In the genomic region with DNA sequence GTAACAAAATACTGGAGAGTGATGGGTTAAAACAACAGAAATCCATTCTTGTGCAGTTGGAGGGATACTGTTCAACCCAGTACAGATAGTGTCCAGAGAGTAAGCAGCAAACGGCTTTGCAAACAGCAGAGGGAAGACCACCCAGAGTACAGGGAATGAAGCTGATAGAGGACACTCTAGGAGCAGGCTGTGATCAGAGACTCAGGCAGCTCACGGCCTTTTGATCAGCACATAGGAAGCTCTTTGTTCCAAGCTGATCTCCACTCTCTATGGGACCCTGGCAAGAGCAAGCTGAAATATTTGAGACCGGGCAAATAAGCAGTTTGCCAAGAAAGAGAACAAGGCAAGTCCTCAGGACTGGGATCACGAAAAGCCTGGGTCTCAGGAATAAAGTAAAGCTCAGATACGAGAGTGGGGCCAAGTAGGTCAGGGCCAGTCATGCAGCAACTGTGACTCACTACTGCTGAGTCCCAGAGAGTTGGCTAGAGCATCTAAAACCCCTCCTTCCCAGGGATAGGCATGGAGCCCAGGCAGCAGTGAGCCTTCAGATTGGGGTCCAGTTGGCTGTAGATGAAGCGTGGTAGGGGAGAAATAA, we compare ENCODE assay signal across 10 cellular contexts. TPM values are rescaled to one million over a fixed set of nuclear protein-coding genes. Genes with fewer than 3 reads are reported as not detected.
DNase-seq lines count a peak whose midpoint lies in the region; ATAC-seq and TF ChIP-seq lines count a peak whose summit lies in the region.
"Had no signal": no experiment of that assay in that cellular context is flagged by ENCODE, and none has a peak within 500 bp of the region (broad histone marks: within the 10 kb centered on the region; RNA-seq: fewer than 3 reads in every experiment).

No MANE protein-coding gene starts in this region.

- no peak for TF ChIP-seq CTCF in neural crest cell (conservative IDR thresholded peaks at IDR 0.05)

- no peaks in the 10 kb centered on the region for H3K27me3 Mint-ChIP-seq in neural crest cell (ENCODE audit: low read depth)
- H3K27me3 Mint-ChIP-seq: activated B cell treated with CpG ODN at 0.5 μM for 24 hours had no signal

- peak; percentile 88 for DNase-seq in AG08396 (ENCODE audit: low spot score)
- peak; percentile 85 for DNase-seq in NCI-H446 treated with DMSO at 0.1 percent for 48 hours (lab: John Stamatoyannopoulos, UW)
- no peak for DNase-seq in neural crest cell (ENCODE audit: low read depth, low spot score)
- no peak for DNase-seq in activated effector memory CD4-positive, alpha-beta T cell treated with Interleukin-2 at 50 U/mL for 16 hours
- no peak for DNase-seq in activated naive CD4-positive, alpha-beta T cell treated with anti-CD3 and anti-CD28 coated beads, Interleukin-2, amount 50 U/mL, for 16 hours
- DNase-seq: activated B cell treated with CpG ODN at 0.5 μM for 24 hours, NCI-H187 treated with DMSO at 0.1 percent for 48 hours had no signal

- H3K4me3 Mint-ChIP-seq in neural crest cell: no peak overlapping the region
- H3K4me3 Mint-ChIP-seq: activated B cell treated with CpG ODN at 0.5 μM for 24 hours had no signal

- H3K4me1 Mint-ChIP-seq in neural crest cell: peaks cover 11% of the 10 kb centered on the region
- H3K4me1 Mint-ChIP-seq: activated B cell treated with CpG ODN at 0.5 μM for 24 hours had no signal

- no peaks in the 10 kb centered on the region for H3K9me3 Mint-ChIP-seq in neural crest cell
- H3K9me3 Mint-ChIP-seq: activated B cell treated with CpG ODN at 0.5 μM for 24 hours had no signal

- H3K36me3 Mint-ChIP-seq in neural crest cell (ENCODE audit: low read depth): peaks cover 3% of the 10 kb centered on the region

- peak; percentile 85 for ATAC-seq in esophagus mucosa
- ATAC-seq in HG03045 (IDR thresholded peaks at IDR 0.05; ENCODE audit: unreplicated experiment): no peak
- ATAC-seq in HG03571 (IDR thresholded peaks at IDR 0.05; ENCODE audit: unreplicated experiment): no peak

- H3K27ac Mint-ChIP-seq in neural crest cell (ENCODE audit: unreplicated experiment): peak overlapping the region; percentile 83
- H3K27ac Mint-ChIP-seq: activated B cell treated with CpG ODN at 0.5 μM for 24 hours had no signal

RNA-seq across cellular contexts. Expression of a gene that starts 52.4 kb away (rescaled TPM):
- total RNA-seq in esophagus mucosa: 18.7 TPM
- total RNA-seq in neural crest cell: 59.2 and 60.4 TPM in 2 replicates

Comparison
In these comparisons a context has a peak if more than half of its experiments do, and no peak if none do; other contexts are left out.
1. DNase-seq: peak in AG08396 (single experiment) and NCI-H446 treated with DMSO at 0.1 percent for 48 hours (single experiment); none in neural crest cell (single experiment), activated effector memory CD4-positive, alpha-beta T cell treated with Interleukin-2 at 50 U/mL for 16 hours (single experiment) and activated naive CD4-positive, alpha-beta T cell treated with anti-CD3 and anti-CD28 coated beads, Interleukin-2, amount 50 U/mL, for 16 hours (single experiment).